15 cellular contexts compared by ENCODE assay signal in genomic region chrX:96835660-96836289, GRCh38. TPM values are rescaled to one million over a fixed set of nuclear protein-coding genes. Genes with fewer than 3 reads are reported as not detected.
DNase-seq lines count a peak whose midpoint lies in the region; ATAC-seq and TF ChIP-seq lines count a peak whose summit lies in the region.
"Had no signal": no experiment of that assay in that cellular context is flagged by ENCODE, and none has a peak within 500 bp of the region (broad histone marks: within the 10 kb centered on the region; RNA-seq: fewer than 3 reads in every experiment).

No MANE protein-coding gene starts in this region.

- H3K27ac ChIP-seq in endodermal cell (ENCODE audit: low read depth, low read length): no peak overlapping the region
- H3K27ac ChIP-seq: SJCRH30 had no signal

- WGBS in endodermal cell (ENCODE audit: insufficient coverage in 1 of 2, insufficient read length in 1 of 2), 2 experiments: 94% methylated on average over 2 to 4 of the region's 5 CpGs

- DNase-seq in endodermal cell (no peak), HCEC 1CT (no peak)
- DNase-seq in activated CD8-positive, alpha-beta memory T cell treated with anti-CD3 and anti-CD28 coated beads, Interleukin-2, amount 50 U/mL, for 4 hours: no peak
- no peak for DNase-seq in stimulated activated naive CD8-positive, alpha-beta T cell treated with anti-CD3 and anti-CD28 coated beads, Interleukin-15, Interleukin-2, amounts not matched to agents 100 U/mL and 50 U/mL, for 24 hours
- DNase-seq in activated CD8-positive, alpha-beta memory T cell treated with anti-CD3 and anti-CD28 coated beads, Interleukin-2, amount 10 ng/mL, durations not matched to agents 7 days and 5 days: no peak
- DNase-seq: activated CD4-positive, alpha-beta T cell treated with anti-CD3 and anti-CD28 coated beads for 36 hours; COR-L47; KG1; SJCRH30; stimulated activated CD4-positive, alpha-beta T cell treated with anti-CD3 and anti-CD28 coated beads, Interleukin-15, amount 100 ng/mL, for 24 hours had no signal

- no peak for TF ChIP-seq CTCF in endodermal cell (conservative IDR thresholded peaks at IDR 0.05)

- H3K4me1 Mint-ChIP-seq in endodermal cell: peaks cover 27% of the 10 kb centered on the region
- H3K4me1 Mint-ChIP-seq in activated CD8-positive, alpha-beta memory T cell treated with anti-CD3 and anti-CD28 coated beads, Interleukin-2, amount 10 ng/mL, durations not matched to agents 7 days and 5 days: no peaks in the 10 kb centered on the region
- H3K4me1 Mint-ChIP-seq: activated CD4-positive, alpha-beta T cell treated with anti-CD3 and anti-CD28 coated beads for 36 hours; neural crest cell had no signal

- no peak overlapping the region for H3K4me3 ChIP-seq in endodermal cell (ENCODE audit: low read length)
- H3K4me3 ChIP-seq: SJCRH30 had no signal

- H3K36me3 ChIP-seq in endodermal cell (ENCODE audit: control insufficient read depth, insufficient read depth, low read length): no peaks in the 10 kb centered on the region
- H3K36me3 ChIP-seq: SJCRH30 had no signal

- no peak overlapping the region for H3K9ac ChIP-seq in endodermal cell (ENCODE audit: extremely low read depth, low read length, poor library complexity, severe bottlenecking)

- ATAC-seq in GM19023 (IDR thresholded peaks at IDR 0.05; ENCODE audit: unreplicated experiment) (peak; percentile 83), GM21737 (IDR thresholded peaks at IDR 0.05; ENCODE audit: unreplicated experiment) (peak; percentile 82), HG03135 (IDR thresholded peaks at IDR 0.05; ENCODE audit: unreplicated experiment) (peak; percentile 80)
- no peak for ATAC-seq in stimulated activated naive CD8-positive, alpha-beta T cell treated with anti-CD3 and anti-CD28 coated beads, Interleukin-15, Interleukin-2, amounts not matched to agents 100 U/mL and 50 U/mL, for 24 hours
- ATAC-seq in activated CD8-positive, alpha-beta memory T cell treated with anti-CD3 and anti-CD28 coated beads, Interleukin-2, amount 10 ng/mL, durations not matched to agents 7 days and 5 days: no peak
- ATAC-seq: activated CD4-positive, alpha-beta T cell treated with anti-CD3 and anti-CD28 coated beads for 36 hours had no signal

- no peaks in the 10 kb centered on the region for H3K9me3 Mint-ChIP-seq in endodermal cell
- no peaks in the 10 kb centered on the region for H3K9me3 Mint-ChIP-seq in activated CD8-positive, alpha-beta memory T cell treated with anti-CD3 and anti-CD28 coated beads, Interleukin-2, amount 10 ng/mL, durations not matched to agents 7 days and 5 days (ENCODE audit: low read depth)
- H3K9me3 Mint-ChIP-seq: neural crest cell; stimulated activated naive CD8-positive, alpha-beta T cell treated with anti-CD3 and anti-CD28 coated beads, Interleukin-15, Interleukin-2, amounts not matched to agents 100 ng/mL and 50 ng/mL, for 24 hours had no signal

- CTCF ChIA-PET in activated CD8-positive, alpha-beta memory T cell treated with anti-CD3 and anti-CD28 coated beads, Interleukin-2, amount 10 ng/mL, durations not matched to agents 7 days and 5 days (lab: Charles Lee): no interaction called here

- peak overlapping the region; percentile 58 for H3K27ac Mint-ChIP-seq in endodermal cell
- H3K27ac Mint-ChIP-seq in activated CD8-positive, alpha-beta memory T cell treated with anti-CD3 and anti-CD28 coated beads, Interleukin-2, amount 10 ng/mL, durations not matched to agents 7 days and 5 days: no peak overlapping the region
- H3K27ac Mint-ChIP-seq: activated CD4-positive, alpha-beta T cell treated with anti-CD3 and anti-CD28 coated beads for 36 hours; stimulated activated naive CD8-positive, alpha-beta T cell treated with anti-CD3 and anti-CD28 coated beads, Interleukin-15, Interleukin-2, amounts not matched to agents 100 ng/mL and 50 ng/mL, for 24 hours had no signal

- no peaks in the 10 kb centered on the region for H3K27me3 Mint-ChIP-seq in endodermal cell (ENCODE audit: insufficient read depth)
- no peaks in the 10 kb centered on the region for H3K27me3 Mint-ChIP-seq in activated CD8-positive, alpha-beta memory T cell treated with anti-CD3 and anti-CD28 coated beads, Interleukin-2, amount 10 ng/mL, durations not matched to agents 7 days and 5 days
- H3K27me3 Mint-ChIP-seq: activated CD4-positive, alpha-beta T cell treated with anti-CD3 and anti-CD28 coated beads for 36 hours; stimulated activated naive CD8-positive, alpha-beta T cell treated with anti-CD3 and anti-CD28 coated beads, Interleukin-15, Interleukin-2, amounts not matched to agents 100 ng/mL and 50 ng/mL, for 24 hours had no signal

- H3K4me3 Mint-ChIP-seq in endodermal cell: no peak overlapping the region
- no peak overlapping the region for H3K4me3 Mint-ChIP-seq in activated CD8-positive, alpha-beta memory T cell treated with anti-CD3 and anti-CD28 coated beads, Interleukin-2, amount 10 ng/mL, durations not matched to agents 7 days and 5 days
- H3K4me3 Mint-ChIP-seq: activated CD4-positive, alpha-beta T cell treated with anti-CD3 and anti-CD28 coated beads for 36 hours; neural crest cell; stimulated activated naive CD8-positive, alpha-beta T cell treated with anti-CD3 and anti-CD28 coated beads, Interleukin-15, Interleukin-2, amounts not matched to agents 100 ng/mL and 50 ng/mL, for 24 hours had no signal

- no peaks in the 10 kb centered on the region for H3K36me3 Mint-ChIP-seq in endodermal cell (ENCODE audit: low read depth)
- H3K36me3 Mint-ChIP-seq in activated CD8-positive, alpha-beta memory T cell treated with anti-CD3 and anti-CD28 coated beads, Interleukin-2, amount 10 ng/mL, durations not matched to agents 7 days and 5 days: no peaks in the 10 kb centered on the region

- peaks cover 4% of the 10 kb centered on the region for H3K4me1 ChIP-seq in endodermal cell (ENCODE audit: control insufficient read depth, insufficient read depth, low read length)
- H3K4me1 ChIP-seq: SJCRH30 had no signal

- H3K27me3 ChIP-seq in endodermal cell (ENCODE audit: control insufficient read depth, insufficient read depth, low read length, poor library complexity, severe bottlenecking): no peaks in the 10 kb centered on the region
- H3K27me3 ChIP-seq: SJCRH30 had no signal

- no peaks in the 10 kb centered on the region for H3K9me3 ChIP-seq in endodermal cell (ENCODE audit: control insufficient read depth, low read length)
- H3K9me3 ChIP-seq: SJCRH30 had no signal

RNA-seq across cellular contexts. Expression of gene RPA4, which starts 47.9 kb away (rescaled TPM):
- total RNA-seq in endodermal cell: 1 to 10 TPM in 1 of 2 donors, under 1 TPM in 1; 0.22 to 1.8 TPM
- not detected for polyA plus RNA-seq in endodermal cell (2013, experiment 1 of 2)
- 0.21 TPM for polyA plus RNA-seq in endodermal cell (2013, experiment 2 of 2)
- total RNA-seq in activated CD8-positive, alpha-beta memory T cell treated with anti-CD3 and anti-CD28 coated beads, Interleukin-2, amount 10 ng/mL, durations not matched to agents 7 days and 5 days: under 1 TPM; 0.52 to 0.91 TPM

Comparison
In these comparisons a context has a peak if more than half of its experiments do, and no peak if none do; other contexts are left out.
1. ATAC-seq: peak in GM19023 (single experiment), GM21737 (single experiment) and HG03135 (single experiment); none in stimulated activated naive CD8-positive, alpha-beta T cell treated with anti-CD3 and anti-CD28 coated beads, Interleukin-15, Interleukin-2, amounts not matched to agents 100 U/mL and 50 U/mL, for 24 hours (single experiment) and activated CD8-positive, alpha-beta memory T cell treated with anti-CD3 and anti-CD28 coated beads, Interleukin-2, amount 10 ng/mL, durations not matched to agents 7 days and 5 days (single experiment).